8 cellular contexts compared by ENCODE assay signal in genomic region chr5:32027717-32028321, GRCh38.
A peak's percentile ranks its signal among the peaks of the same experiment; 100 is the strongest.
DNase-seq lines count a peak whose midpoint lies in the region; ATAC-seq and TF ChIP-seq lines count a peak whose summit lies in the region.

No MANE protein-coding gene starts in this region.

- no peaks in the 10 kb centered on the region for H3K36me3 ChIP-seq in adrenal gland (replicated peaks in 1 of 2)

- ATAC-seq in left ventricle myocardium superior (peak; percentile 91), sciatic nerve (peak; percentile 95), GM21576 (IDR thresholded peaks at IDR 0.05; ENCODE audit: unreplicated experiment) (no peak), HG03442 (IDR thresholded peaks at IDR 0.05; ENCODE audit: unreplicated experiment) (no peak), HG03175 (IDR thresholded peaks at IDR 0.05; ENCODE audit: unreplicated experiment) (no peak)

- DNase-seq in HS-27A (ENCODE audit: low read depth) = peak; percentile 90
- DNase-seq in adrenal gland = peak; percentile 57 to 88 (median 77)
- peak; percentile 65 for DNase-seq in left ventricle myocardium superior
- peak; percentile 68 for DNase-seq in sciatic nerve (ENCODE audit: low spot score)
- DNase-seq in stimulated activated CD4-positive, alpha-beta T cell treated with anti-CD3 and anti-CD28 coated beads, Interleukin-2, amount 100 ng/mL, for 48 hours = no peak

- no peak for TF ChIP-seq POLR2A in adrenal gland (IDR thresholded peaks at IDR 0.05)

- no peak overlapping the region for H3K4me3 ChIP-seq in adrenal gland

- peak overlapping the region in 3 of 5 donors; percentile 35 to 82 (median 53) for H3K27ac ChIP-seq in adrenal gland

- no peaks in the 10 kb centered on the region for H3K9me3 ChIP-seq in adrenal gland (replicated peaks in 1 of 3)

- no peaks in the 10 kb centered on the region for H3K27me3 ChIP-seq in adrenal gland

- 16 to 25% (median 24%) methylated on average over 9 of the region's 9 CpGs for WGBS in adrenal gland, 4 donors

- peaks cover 15 to 46% of the 10 kb centered on the region in 2 donors for H3K4me1 ChIP-seq in adrenal gland (replicated peaks in 1 of 2)

- no peak for TF ChIP-seq CTCF in adrenal gland (IDR thresholded peaks at IDR 0.05)

- intact Hi-C loops in adrenal gland (cut with DNase I) = no loop called here
- intact Hi-C loops in left ventricle myocardium superior (cut with micrococcal nuclease) = no loop called here
- intact Hi-C loops in sciatic nerve (cut with DNase I) = no loop called here

Comparison
In these comparisons a context has a peak if more than half of its experiments do, and no peak if none do; other contexts are left out.
1. DNase-seq: peak in HS-27A (single experiment), adrenal gland (7 of 7), left ventricle myocardium superior (single experiment) and sciatic nerve (single experiment); none in stimulated activated CD4-positive, alpha-beta T cell treated with anti-CD3 and anti-CD28 coated beads, Interleukin-2, amount 100 ng/mL, for 48 hours (0 of 2).
2. ATAC-seq: peak in left ventricle myocardium superior (single experiment) and sciatic nerve (single experiment); none in GM21576 (single experiment), HG03442 (single experiment) and HG03175 (single experiment).